Comparison of ENCODE assay signal across 8 cellular contexts in genomic region chr19:36573948-36574726, GRCh38. TPM values are rescaled to one million over a fixed set of nuclear protein-coding genes. Genes with fewer than 3 reads are reported as not detected.
DNase-seq lines count a peak whose midpoint lies in the region; ATAC-seq and TF ChIP-seq lines count a peak whose summit lies in the region.

No MANE protein-coding gene starts in this region.

- TF ChIP-seq POLR2A in adrenal gland (IDR thresholded peaks at IDR 0.05): peak in 1 of 2 donors; percentile 18

- WGBS in adrenal gland, 4 donors: 32 to 46% (median 38%) methylated on average over 13 to 15 of the region's 15 CpGs

- peak overlapping the region; percentile 93 for H3K27ac Mint-ChIP-seq in CD4-positive, alpha-beta T cell
- peak overlapping the region; percentile 94 for H3K27ac Mint-ChIP-seq in stimulated activated memory B cell treated with anti-CD40 and anti-IgM and Interleukin-4, amounts not matched to agents 10 μg/mL and 1 μg/mL and 100 μg/mL, for 72 hours

- intact Hi-C loops in CD4-positive, alpha-beta T cell (cut with DNase I, micrococcal nuclease): loop anchor here (1.0 to 5.0 kb wide), 9 partner anchors 31 to 643 kb away; partner anchors contain the start of genes ZNF260 (in 2 of the 2), ZNF566 (in 2 of the 2), ZFP14 (in 1 of the 2) and ZNF345 (in 1 of the 2)
- intact Hi-C loops in adrenal gland (cut with DNase I): no loop called here

- peaks cover 2% of the 10 kb centered on the region for H3K9me3 Mint-ChIP-seq in CD4-positive, alpha-beta T cell
- no peaks in the 10 kb centered on the region for H3K9me3 Mint-ChIP-seq in stimulated activated memory B cell treated with anti-CD40 and anti-IgM and Interleukin-4, amounts not matched to agents 10 μg/mL and 1 μg/mL and 100 μg/mL, for 72 hours

- peaks cover 4% of the 10 kb centered on the region for H3K9me3 ChIP-seq in CD4-positive, alpha-beta T cell (ENCODE audit: control insufficient read depth, low read length)
- H3K9me3 ChIP-seq in adrenal gland (replicated peaks in 1 of 3) (no peaks in the 10 kb centered on the region), iPS-20b (ENCODE audit: insufficient read depth, low read depth, low read length) (no peaks in the 10 kb centered on the region)

- peak overlapping the region; percentile 97 for H3K27ac ChIP-seq in CD4-positive, alpha-beta T cell (ENCODE audit: low read depth, low read length)
- H3K27ac ChIP-seq in adrenal gland: peak overlapping the region; percentile 70 to 95 (median 89)
- peak overlapping the region; percentile 50 for H3K27ac ChIP-seq in iPS-20b (ENCODE audit: low read length)

- H3K4me1 ChIP-seq in adrenal gland (replicated peaks in 1 of 2) (peaks cover 24 to 25% of the 10 kb centered on the region in 2 donors), iPS-20b (ENCODE audit: insufficient read depth, low read length) (peaks cover 9% of the 10 kb centered on the region)

- H3K36me3 Mint-ChIP-seq in CD4-positive, alpha-beta T cell (ENCODE audit: low read depth): peaks cover 81% of the 10 kb centered on the region
- H3K36me3 Mint-ChIP-seq in stimulated activated memory B cell treated with anti-CD40 and anti-IgM and Interleukin-4, amounts not matched to agents 10 μg/mL and 1 μg/mL and 100 μg/mL, for 72 hours: peaks cover 62% of the 10 kb centered on the region

- H3K36me3 ChIP-seq in adrenal gland (replicated peaks in 1 of 2): peaks cover 0 to 15% of the 10 kb centered on the region in 2 donors
- peaks cover 27% of the 10 kb centered on the region for H3K36me3 ChIP-seq in iPS-20b (ENCODE audit: insufficient read depth, low read depth, low read length)

- TF ChIP-seq CTCF in CD4-positive, alpha-beta T cell (IDR thresholded peaks at IDR 0.05): no peak
- TF ChIP-seq CTCF in adrenal gland (IDR thresholded peaks at IDR 0.05): no peak

- no peak for ATAC-seq in CD4-positive, alpha-beta T cell (ENCODE audit: poor library complexity)
- ATAC-seq in HG03135 (IDR thresholded peaks at IDR 0.05; ENCODE audit: unreplicated experiment) (peak; percentile 16), GM21528 (IDR thresholded peaks at IDR 0.05; ENCODE audit: low FRiP score, unreplicated experiment) (no peak)
- no peak for ATAC-seq in stimulated activated memory B cell treated with anti-CD40 and anti-IgM and Interleukin-4, amounts not matched to agents 10 μg/mL and 1 μg/mL and 100 μg/mL, for 72 hours

- H3K4me3 ChIP-seq in adrenal gland (peak overlapping the region; percentile 86 to 98 (median 94)), iPS-20b (ENCODE audit: low read length) (peak overlapping the region; percentile 92)

- CTCF ChIA-PET in CD4-positive, alpha-beta T cell (lab: Charles Lee): interaction anchor here (0.6 kb wide), 1 partner anchor 65 kb away, joined by 4 read pairs; no protein-coding TSS in a partner anchor

- H3K27me3 Mint-ChIP-seq in CD4-positive, alpha-beta T cell: no peaks in the 10 kb centered on the region
- H3K27me3 Mint-ChIP-seq in stimulated activated memory B cell treated with anti-CD40 and anti-IgM and Interleukin-4, amounts not matched to agents 10 μg/mL and 1 μg/mL and 100 μg/mL, for 72 hours: no peaks in the 10 kb centered on the region

- peak overlapping the region; percentile 87 for H3K9ac ChIP-seq in iPS-20b (ENCODE audit: low read depth, low read length)

- POLR2A ChIA-PET in CD4-positive, alpha-beta T cell (lab: Charles Lee): interaction anchor here (0.8 to 2.0 kb wide), 11 partner anchors 31 to 504 kb away, joined by 3 to 42 read pairs (median 7); partner anchors contain the start of genes POLR2I, TBCB, ZFP14 and ZNF146

- no peaks in the 10 kb centered on the region for H3K27me3 ChIP-seq in CD4-positive, alpha-beta T cell (ENCODE audit: control insufficient read depth, insufficient read depth, low read length)
- H3K27me3 ChIP-seq in adrenal gland: no peaks in the 10 kb centered on the region
- H3K27me3 ChIP-seq in iPS-20b (ENCODE audit: insufficient read depth, low read length): no peaks in the 10 kb centered on the region

- peak overlapping the region; percentile 94 for H3K4me3 Mint-ChIP-seq in CD4-positive, alpha-beta T cell
- H3K4me3 Mint-ChIP-seq in stimulated activated memory B cell treated with anti-CD40 and anti-IgM and Interleukin-4, amounts not matched to agents 10 μg/mL and 1 μg/mL and 100 μg/mL, for 72 hours: peak overlapping the region; percentile 93

- H3K4me1 Mint-ChIP-seq in CD4-positive, alpha-beta T cell (ENCODE audit: low read depth): peaks cover 39% of the 10 kb centered on the region
- peaks cover 37% of the 10 kb centered on the region for H3K4me1 Mint-ChIP-seq in stimulated activated memory B cell treated with anti-CD40 and anti-IgM and Interleukin-4, amounts not matched to agents 10 μg/mL and 1 μg/mL and 100 μg/mL, for 72 hours

- DNase-seq in CD4-positive, alpha-beta T cell: no peak
- DNase-seq in adrenal gland (peak in 5 of 7 donors; percentile 17 to 63 (median 37)), UCSD-AML1 (lab: John Stamatoyannopoulos, UW; ENCODE audit: unreplicated experiment) (no peak), GM19240 (ENCODE audit: insufficient read length, low spot score) (no peak)

RNA-seq across cellular contexts. Expression of gene ZNF529, which starts 1.0 kb away (rescaled TPM):
- total RNA-seq in CD4-positive, alpha-beta T cell: 10 to 100 TPM; 39.6 to 42.7 TPM
- 10 to 100 TPM in 7 of 8 donors, 1 to 10 TPM in 1; 6.0 to 21.4 (median 17.2) TPM for total RNA-seq in adrenal gland
- 10 to 100 TPM in 2 of 3 donors, 1 to 10 TPM in 1; 8.1 to 16.1 (median 14.4) TPM for polyA plus RNA-seq in adrenal gland

RNA-seq across cellular contexts. Expression of gene ZNF382, which starts 31.0 kb away (rescaled TPM):
- total RNA-seq in CD4-positive, alpha-beta T cell: 1 to 10 TPM; 4.2 to 4.4 TPM
- 10 to 100 TPM in 5 of 8 donors, 1 to 10 TPM in 3; 7.3 to 20.2 (median 11.7) TPM for total RNA-seq in adrenal gland
- polyA plus RNA-seq in adrenal gland: 1 to 10 TPM; 2.8 to 6.5 (median 3.2) TPM

RNA-seq across cellular contexts. Expression of gene ZNF260, which starts 46.1 kb away (rescaled TPM):
- total RNA-seq in CD4-positive, alpha-beta T cell: 1 to 10 TPM; 2.0 to 5.0 TPM
- 10 to 100 TPM in 6 of 8 donors, 1 to 10 TPM in 2; 9.4 to 16.0 (median 11.8) TPM for total RNA-seq in adrenal gland
- 10 to 100 TPM in 1 of 3 donors, 1 to 10 TPM in 2; 2.2 to 16.5 (median 3.2) TPM for polyA plus RNA-seq in adrenal gland

Comparison
In these comparisons a context has a peak if more than half of its experiments do, and no peak if none do; other contexts are left out.
1. DNase-seq: peak in adrenal gland (5 of 7); none in CD4-positive, alpha-beta T cell (0 of 10), UCSD-AML1 (single experiment) and GM19240 (single experiment).
2. intact Hi-C loops: an anchor here in CD4-positive, alpha-beta T cell (1.0 to 5.0 kb wide); none called in adrenal gland.
3. Peak in every context shown above with its lines, with median percentiles within 50 percentile points of each other: H3K27ac ChIP-seq.